In genomic region chr7:128910569-128910945, GRCh38 we compare ENCODE assay signal across 1 cellular context.
TF ChIP-seq lines count a peak whose summit lies in the region.

KCP (minus strand) TSS chr7:128910709; CDS start chr7:128910676, 33 bp downstream.

TF ChIP-seq in GM23338, 12 proteins besides CTCF, POLR2A, EP300 and RAD21 (continued from another document):
- TF ChIP-seq ZNF462 (CRISPR knock-in tag; IDR thresholded peaks at IDR 0.05) (no peak), ETS1 (IDR thresholded peaks at IDR 0.05) (no peak)
